In the genomic region with DNA sequence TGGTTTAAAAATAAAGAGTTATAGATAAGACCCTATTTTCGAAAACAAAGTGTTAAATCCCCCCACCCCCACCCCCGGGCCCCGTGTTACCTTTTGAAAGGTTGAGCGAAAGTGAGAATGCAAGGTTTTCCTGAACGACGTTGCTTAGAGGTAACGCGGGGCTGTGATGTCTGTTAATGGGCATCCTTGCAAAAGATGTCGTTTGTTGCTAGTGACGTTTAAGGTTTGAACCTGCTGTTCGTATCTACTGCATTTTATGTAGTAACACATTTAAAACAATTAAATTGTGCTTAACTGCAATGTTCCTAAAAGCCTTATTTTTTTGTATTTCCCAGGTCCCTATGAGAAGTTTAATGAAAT, we compare ENCODE assay signal across 8 cellular contexts. TPM values are rescaled to one million over a fixed set of nuclear protein-coding genes. Genes with fewer than 3 reads are reported as not detected.
DNase-seq lines count a peak whose midpoint lies in the region; ATAC-seq and TF ChIP-seq lines count a peak whose summit lies in the region.

No MANE protein-coding gene starts in this region.

- DNase-seq in COLO668 (lab: John Stamatoyannopoulos, UW; ENCODE audit: unreplicated experiment) (peak; percentile 20), HuH-7.5 (ENCODE audit: low spot score) (peak; percentile 16), fibroblast of villous mesenchyme (ENCODE audit: low read depth) (peak; percentile 28), skeletal muscle cell (ENCODE audit: low read depth) (no peak)
- DNase-seq in activated CD4-positive, alpha-beta T cell treated with anti-CD3 and anti-CD28 coated beads, Interleukin-2, amount 50 U/mL, for 48 hours, result peak; percentile 24 to 42

- no peak for TF ChIP-seq CTCF in fibroblast of villous mesenchyme (IDR thresholded peaks at IDR 0.05; ENCODE audit: insufficient read depth, low read depth, low read length)

- ATAC-seq in GM21723 (IDR thresholded peaks at IDR 0.05; ENCODE audit: unreplicated experiment) (no peak), GM21515 (IDR thresholded peaks at IDR 0.05; ENCODE audit: unreplicated experiment) (no peak), HG03565 (IDR thresholded peaks at IDR 0.05; ENCODE audit: unreplicated experiment) (no peak)

- H3K4me3 ChIP-seq in fibroblast of villous mesenchyme (ENCODE audit: low read depth, low read length), result peak overlapping the region; percentile 87
- H3K4me3 ChIP-seq in skeletal muscle cell (ENCODE audit: low read depth, low read length), result peak overlapping the region; percentile 89

RNA-seq across cellular contexts. Expression of gene CPSF6, which starts 1.2 kb away (rescaled TPM):
- 20.9 and 27.2 TPM in 2 replicates for total RNA-seq in fibroblast of villous mesenchyme
